In genomic region chr13:23579072-23579885, GRCh38 we compare ENCODE assay signal across 1 cellular context.
TF ChIP-seq lines count a peak whose summit lies in the region.

No MANE protein-coding gene starts in this region.

TF ChIP-seq in GM23338, 12 proteins besides CTCF, POLR2A, EP300 and RAD21 (continued from another document):
- TF ChIP-seq ZNF462 (CRISPR knock-in tag; IDR thresholded peaks at IDR 0.05) (no peak), POLR2AphosphoS5 (IDR thresholded peaks at IDR 0.05; ENCODE audit: low read depth) (peak; percentile 79), NANOG (IDR thresholded peaks at IDR 0.05; ENCODE audit: borderline replicate concordance) (no peak)
